In genomic region chr4:121181493-121181892, GRCh38 we compare ENCODE assay signal across 3 cellular contexts.
TF ChIP-seq lines count a peak whose summit lies in the region.

No MANE protein-coding gene starts in this region.

TF ChIP-seq in SK-N-SH, 30 proteins besides CTCF, POLR2A, EP300 and RAD21 (continues in another document):
- TF ChIP-seq ZBTB33 (IDR thresholded peaks at IDR 0.05; ENCODE audit: borderline replicate concordance, low read depth), result no peak
- no peak for TF ChIP-seq EZH2phosphoT487 (IDR thresholded peaks at IDR 0.05; ENCODE audit: borderline replicate concordance, low read depth)
- TF ChIP-seq RCOR1 (IDR thresholded peaks at IDR 0.05; ENCODE audit: low read length), result no peak
- TF ChIP-seq MXI1 (IDR thresholded peaks at IDR 0.05; ENCODE audit: low read depth, low read length), result no peak
- no peak for TF ChIP-seq REST (IDR thresholded peaks at IDR 0.05; ENCODE audit: low read depth, low read length)
- no peak for TF ChIP-seq PBX3 (IDR thresholded peaks at IDR 0.05)
- no peak for TF ChIP-seq TAF1 (IDR thresholded peaks at IDR 0.05; ENCODE audit: borderline replicate concordance, low read depth, low read length)
- no peak for TF ChIP-seq JUND (IDR thresholded peaks at IDR 0.05)
- no peak for TF ChIP-seq IRF3 (IDR thresholded peaks at IDR 0.05; ENCODE audit: low read depth, low read length)

TF ChIP-seq in SK-N-SH treated with all-trans-retinoic acid at 6 μM for 48 hours, 23 proteins besides CTCF, POLR2A, EP300 and RAD21 (continued from another document):
- TF ChIP-seq CREB5 (CRISPR knock-in tag; IDR thresholded peaks at IDR 0.05; ENCODE audit: low read depth) (no peak), ZNF565 (CRISPR knock-in tag; conservative IDR thresholded peaks at IDR 0.05; ENCODE audit: low read depth) (no peak), ISL1 (CRISPR knock-in tag; IDR thresholded peaks at IDR 0.05) (no peak), ZC3H10 (CRISPR knock-in tag; IDR thresholded peaks at IDR 0.05) (no peak), OSR1 (CRISPR knock-in tag; IDR thresholded peaks at IDR 0.05) (no peak), CSDC2 (CRISPR knock-in tag; IDR thresholded peaks at IDR 0.05) (no peak), ZNF8 (CRISPR knock-in tag; IDR thresholded peaks at IDR 0.05) (no peak), ZFP30 (CRISPR knock-in tag; IDR thresholded peaks at IDR 0.05) (no peak), ESRRG (CRISPR knock-in tag; IDR thresholded peaks at IDR 0.05) (no peak), SNAI2 (CRISPR knock-in tag; IDR thresholded peaks at IDR 0.05) (no peak), PPARA (CRISPR knock-in tag; IDR thresholded peaks at IDR 0.05; ENCODE audit: borderline replicate concordance) (no peak), RARB (CRISPR knock-in tag; IDR thresholded peaks at IDR 0.05) (no peak)

TF ChIP-seq in HEK293T, 16 proteins besides CTCF, POLR2A, EP300 and RAD21 (continued from another document):
- TF ChIP-seq ZNF384 (IDR thresholded peaks at IDR 0.05) (no peak), TARDBP (IDR thresholded peaks at IDR 0.05) (no peak)
